Comparison of ENCODE assay signal across 8 cellular contexts in the genomic region with DNA sequence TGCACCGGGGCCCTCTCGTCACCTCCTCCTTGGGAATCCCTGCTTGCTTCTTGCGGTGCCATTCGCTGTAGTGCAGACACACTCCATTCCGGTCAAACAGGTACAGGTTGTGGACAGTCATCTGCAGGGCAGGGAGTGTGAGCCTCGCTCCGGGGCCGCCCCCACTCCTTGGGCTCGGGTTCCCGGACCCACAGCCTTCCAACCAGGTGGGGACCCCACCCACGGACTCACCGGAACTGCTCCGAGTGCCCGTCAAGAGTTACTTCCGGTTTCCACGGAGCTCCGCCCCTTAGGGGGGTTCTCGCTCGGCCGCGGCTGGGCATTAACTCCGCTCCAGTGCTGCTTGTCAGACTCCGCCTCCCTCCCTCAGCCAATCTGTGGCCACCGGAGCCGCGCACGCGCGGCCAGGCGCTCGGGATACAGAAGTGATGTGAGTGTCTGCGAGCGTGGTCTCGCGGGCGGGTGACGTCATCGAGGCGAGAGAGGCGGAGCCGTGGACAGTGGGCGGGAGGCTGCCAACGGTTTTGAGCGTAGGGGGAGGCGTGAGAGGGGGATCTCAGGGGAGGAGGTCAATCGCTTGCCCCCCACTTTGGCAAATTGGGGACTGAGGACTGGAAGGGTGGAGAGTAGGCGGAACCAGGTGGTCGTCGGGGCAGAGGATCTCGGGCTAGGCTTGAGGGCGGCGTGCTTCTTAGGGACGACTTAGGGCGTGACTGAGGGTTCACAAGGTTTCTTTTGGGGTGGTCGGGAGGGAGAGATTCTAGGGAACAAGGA. TPM values are rescaled to one million over a fixed set of nuclear protein-coding genes. Genes with fewer than 3 reads are reported as not detected.
DNase-seq lines count a peak whose midpoint lies in the region; ATAC-seq, FAIRE-seq and TF ChIP-seq lines count a peak whose summit lies in the region.

A gene with protein sequence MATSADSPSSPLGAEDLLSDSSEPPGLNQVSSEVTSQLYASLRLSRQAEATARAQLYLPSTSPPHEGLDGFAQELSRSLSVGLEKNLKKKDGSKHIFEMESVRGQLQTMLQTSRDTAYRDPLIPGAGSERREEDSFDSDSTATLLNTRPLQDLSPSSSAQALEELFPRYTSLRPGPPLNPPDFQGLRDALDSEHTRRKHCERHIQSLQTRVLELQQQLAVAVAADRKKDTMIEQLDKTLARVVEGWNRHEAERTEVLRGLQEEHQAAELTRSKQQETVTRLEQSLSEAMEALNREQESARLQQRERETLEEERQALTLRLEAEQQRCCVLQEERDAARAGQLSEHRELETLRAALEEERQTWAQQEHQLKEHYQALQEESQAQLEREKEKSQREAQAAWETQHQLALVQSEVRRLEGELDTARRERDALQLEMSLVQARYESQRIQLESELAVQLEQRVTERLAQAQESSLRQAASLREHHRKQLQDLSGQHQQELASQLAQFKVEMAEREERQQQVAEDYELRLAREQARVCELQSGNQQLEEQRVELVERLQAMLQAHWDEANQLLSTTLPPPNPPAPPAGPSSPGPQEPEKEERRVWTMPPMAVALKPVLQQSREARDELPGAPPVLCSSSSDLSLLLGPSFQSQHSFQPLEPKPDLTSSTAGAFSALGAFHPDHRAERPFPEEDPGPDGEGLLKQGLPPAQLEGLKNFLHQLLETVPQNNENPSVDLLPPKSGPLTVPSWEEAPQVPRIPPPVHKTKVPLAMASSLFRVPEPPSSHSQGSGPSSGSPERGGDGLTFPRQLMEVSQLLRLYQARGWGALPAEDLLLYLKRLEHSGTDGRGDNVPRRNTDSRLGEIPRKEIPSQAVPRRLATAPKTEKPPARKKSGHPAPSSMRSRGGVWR (plus strand): TSS at position 498 of the 774 bp plus-strand sequence. CDS start 874 bp downstream, outside the sequence.
A gene with protein sequence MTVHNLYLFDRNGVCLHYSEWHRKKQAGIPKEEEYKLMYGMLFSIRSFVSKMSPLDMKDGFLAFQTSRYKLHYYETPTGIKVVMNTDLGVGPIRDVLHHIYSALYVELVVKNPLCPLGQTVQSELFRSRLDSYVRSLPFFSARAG (minus strand): TSS at position 238 of the 774 bp plus-strand sequence. CDS start 117 bp downstream, at position 121.

- H3K4me2 ChIP-seq in astrocyte (ENCODE audit: low read length): peak within 1 kb of the TSS; percentile 96

- no peaks in the 10 kb centered on the region for H3K27me3 ChIP-seq in astrocyte (ENCODE audit: insufficient read depth, low read length)
- H3K27me3 ChIP-seq in right cardiac atrium (ENCODE audit: control insufficient read depth, insufficient read depth): no peaks in the 10 kb centered on the region
- H3K27me3 ChIP-seq in rectal smooth muscle tissue (ENCODE audit: control insufficient read depth, insufficient read depth, low read length): no peaks in the 10 kb centered on the region
- no peaks in the 10 kb centered on the region for H3K27me3 ChIP-seq in aorta (ENCODE audit: control insufficient read depth in 1 of 2, insufficient read depth in 2 of 2, low read length in 1 of 2)

- H3K9me3 ChIP-seq in astrocyte (ENCODE audit: insufficient read depth, low read depth, low read length) (no peaks in the 10 kb centered on the region), right cardiac atrium (ENCODE audit: control insufficient read depth, low read length) (no peaks in the 10 kb centered on the region), aorta (ENCODE audit: control insufficient read depth, low read length) (no peaks in the 10 kb centered on the region)

- peaks cover 6% of the 10 kb centered on the region for H3K36me3 ChIP-seq in astrocyte (ENCODE audit: insufficient read depth, low read length)
- H3K36me3 ChIP-seq in rectal smooth muscle tissue (ENCODE audit: control insufficient read depth, insufficient read depth, low read length): peaks cover under 1% of the 10 kb centered on the region
- H3K36me3 ChIP-seq in aorta (ENCODE audit: control insufficient read depth in 1 of 2, insufficient read depth in 2 of 2, low read length in 1 of 2): peaks cover 0 to 2% of the 10 kb centered on the region in 2 donors

- peaks cover 23% of the 10 kb centered on the region for H3K27me3 Mint-ChIP-seq in astrocyte (ENCODE audit: low read depth, unreplicated experiment)

- H3K9me3 Mint-ChIP-seq in astrocyte (ENCODE audit: unreplicated experiment): peaks cover 5% of the 10 kb centered on the region

- intact Hi-C loops in right cardiac atrium (cut with DNase I): no loop called here
- intact Hi-C loops in aorta (cut with DNase I): loop anchor here in 1 of 2 donors (1.0 to 10.0 kb wide), 2 partner anchors 43 to 123 kb away; no protein-coding TSS in a partner anchor

- no peak for FAIRE-seq in astrocyte (lab: Jason Lieb, UNC)

- DNase-seq in NCI-H2029 (lab: John Stamatoyannopoulos, UW): peak; percentile 85
- DNase-seq in T-helper 22 cell (ENCODE audit: low read depth): peak; percentile 99
- DNase-seq in astrocyte (ENCODE audit: low read depth): peak; percentile 94
- peak; percentile 99 to 100 (median 100) for DNase-seq in right cardiac atrium
- peak; percentile 100 for DNase-seq in aorta

- H3K4me3 ChIP-seq in astrocyte (ENCODE audit: insufficient read depth, low read depth, low read length) (peak within 1 kb of the TSS; percentile 90), right cardiac atrium (ENCODE audit: low read length) (peak within 1 kb of the TSS; percentile 72), rectal smooth muscle tissue (ENCODE audit: low read length) (peak within 1 kb of the TSS; percentile 92), aorta (ENCODE audit: low read length in 2 of 2) (peak within 1 kb of the TSS; percentile 59 to 61)

- under 1% methylated on average over 55 of the region's 55 CpGs for WGBS in right cardiac atrium
- 0% methylated on average over 55 of the region's 55 CpGs for WGBS in aorta, 2 donors

- peaks cover 19% of the 10 kb centered on the region for H3K4me1 ChIP-seq in astrocyte (ENCODE audit: insufficient read depth, low read length)
- H3K4me1 ChIP-seq in right cardiac atrium (ENCODE audit: control insufficient read depth, insufficient read depth, low read length): peaks cover 2% of the 10 kb centered on the region
- peaks cover 10% of the 10 kb centered on the region for H3K4me1 ChIP-seq in rectal smooth muscle tissue (ENCODE audit: control insufficient read depth, insufficient read depth, low read length)
- H3K4me1 ChIP-seq in aorta (ENCODE audit: control insufficient read depth in 1 of 2, insufficient read depth in 2 of 2, low read length in 2 of 2): no peaks in the 10 kb centered on the region

- H3K9ac ChIP-seq in astrocyte (ENCODE audit: low read length): peak within 1 kb of the TSS; percentile 94
- peak within 1 kb of the TSS; percentile 95 for H3K9ac ChIP-seq in rectal smooth muscle tissue (ENCODE audit: low read length)

- H3K27ac Mint-ChIP-seq in astrocyte (ENCODE audit: unreplicated experiment): peak within 1 kb of the TSS; percentile 90

- H3K4me3 Mint-ChIP-seq in astrocyte (ENCODE audit: unreplicated experiment): peak within 1 kb of the TSS; percentile 95

- peak within 1 kb of the TSS; percentile 91 for H2AFZ ChIP-seq in astrocyte (ENCODE audit: low read depth, low read length)

- ATAC-seq in GM18505 (IDR thresholded peaks at IDR 0.05; ENCODE audit: unreplicated experiment): peak; percentile 87
- peak; percentile 84 for ATAC-seq in HG02973 (IDR thresholded peaks at IDR 0.05; ENCODE audit: unreplicated experiment)
- peak; percentile 99 for ATAC-seq in right cardiac atrium
- ATAC-seq in aorta (ENCODE audit: low FRiP score): peak; percentile 99

- peaks cover 47% of the 10 kb centered on the region for H3K79me2 ChIP-seq in astrocyte (ENCODE audit: insufficient read depth, low read length)

- peak within 1 kb of the TSS; percentile 93 for H3K27ac ChIP-seq in astrocyte (ENCODE audit: low read depth, low read length)
- H3K27ac ChIP-seq in right cardiac atrium (ENCODE audit: low read length): peak within 1 kb of the TSS; percentile 33
- H3K27ac ChIP-seq in rectal smooth muscle tissue (ENCODE audit: low read depth, low read length): peak within 1 kb of the TSS; percentile 78
- no peak within 1 kb of the TSS for H3K27ac ChIP-seq in aorta (ENCODE audit: low read depth in 1 of 2, low read length in 2 of 2)

- TF ChIP-seq POLR2A in GM18505 (IDR thresholded peaks at IDR 0.05; ENCODE audit: borderline replicate concordance, extremely low read depth, insufficient read depth, insufficient read length): peak; percentile 68

- no peak for TF ChIP-seq CTCF in astrocyte (IDR thresholded peaks at IDR 0.05; ENCODE audit: insufficient read depth, low read depth, low read length)

- H4K20me1 ChIP-seq in astrocyte (ENCODE audit: insufficient read depth, low read length): peaks cover 28% of the 10 kb centered on the region

- H3K36me3 Mint-ChIP-seq in astrocyte (ENCODE audit: low read depth, unreplicated experiment): peaks cover 21% of the 10 kb centered on the region

- H3K4me1 Mint-ChIP-seq in astrocyte (ENCODE audit: low read depth, unreplicated experiment): peaks cover 14% of the 10 kb centered on the region

RNA-seq across cellular contexts. Expression of the first gene that starts in this region (rescaled TPM):
- total RNA-seq in astrocyte (22.3 and 25.3 TPM in 2 replicates), right cardiac atrium (10 to 100 TPM in 3 of 4 donors, 1 to 10 TPM in 1; 9.6 to 14.6 (median 10.4) TPM), aorta (10 to 100 TPM; 18.3 to 29.2 TPM)
- polyA plus RNA-seq in right cardiac atrium (9.6 TPM), aorta (10 to 100 TPM in 1 of 2 donors, 1 to 10 TPM in 1; 6.0 to 39.1 TPM)

RNA-seq across cellular contexts. Expression of the second gene that starts in this region (rescaled TPM):
- total RNA-seq in astrocyte (184 and 188 TPM in 2 replicates), right cardiac atrium (100 to 1,000 TPM in 3 of 4 donors, 10 to 100 TPM in 1; 73.4 to 109 (median 104) TPM), aorta (100 to 1,000 TPM in 1 of 2 donors, 10 to 100 TPM in 1; 70.3 to 101 TPM)
- polyA plus RNA-seq in right cardiac atrium (135 TPM), aorta (100 to 1,000 TPM in 1 of 2 donors, 10 to 100 TPM in 1; 93.5 to 126 TPM)

Comparison
In these comparisons a context has a peak if more than half of its experiments do, and no peak if none do; other contexts are left out.
1. H3K27ac ChIP-seq: peak in astrocyte (single experiment), right cardiac atrium (single experiment) and rectal smooth muscle tissue (single experiment); none in aorta (0 of 2).
2. Peak in every context shown above with its lines, with median percentiles within 50 percentile points of each other: ATAC-seq, DNase-seq and H3K4me3 ChIP-seq.